In the genomic region with DNA sequence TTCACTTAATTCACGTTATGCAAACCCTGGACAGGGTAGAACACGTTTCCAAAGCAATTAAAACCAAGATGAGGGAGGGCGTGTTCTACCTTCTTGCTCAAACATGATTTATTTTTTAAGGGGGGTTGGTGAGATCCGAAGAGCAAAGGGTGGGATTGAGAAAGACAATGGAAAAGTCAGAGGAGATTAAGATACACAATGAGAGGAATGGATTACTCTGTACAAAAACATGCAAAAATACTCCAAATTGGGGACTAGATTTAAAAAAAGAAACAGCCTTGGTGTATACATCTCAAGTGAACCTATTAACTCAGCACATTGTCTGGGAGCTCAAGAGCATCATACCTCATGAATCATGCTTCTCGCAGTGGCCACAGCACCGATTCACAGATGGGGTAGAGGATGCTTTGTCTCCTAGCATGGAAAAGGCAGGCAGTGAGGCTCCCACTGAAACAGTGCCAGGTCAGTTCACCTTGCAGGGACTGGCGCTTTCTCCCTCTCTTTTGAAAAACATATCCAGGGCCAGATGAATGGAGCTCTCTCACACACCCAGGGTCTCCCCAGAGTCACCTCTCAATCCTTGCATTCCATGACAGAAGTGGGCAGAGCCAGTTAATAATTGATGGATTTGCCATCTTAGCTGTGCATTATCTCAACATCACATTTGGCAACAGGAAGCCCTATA, we compare ENCODE assay signal across 30 cellular contexts.
DNase-seq lines count a peak whose midpoint lies in the region; TF ChIP-seq lines count a peak whose summit lies in the region.
"Had no signal": no experiment of that assay in that cellular context is flagged by ENCODE, and none has a peak within 500 bp of the region (broad histone marks: within the 10 kb centered on the region; RNA-seq: fewer than 3 reads in every experiment).

No MANE protein-coding gene starts in this region.

- intact Hi-C loops in MCF 10A (cut with micrococcal nuclease), result no loop called here
- intact Hi-C loops in breast epithelium (cut with DNase I; ENCODE audit: low total_unique reads), result no loop called here
- intact Hi-C loops in head of caudate nucleus (cut with DNase I), result no loop called here

- no peaks in the 10 kb centered on the region for H4K20me1 ChIP-seq in SK-N-SH (ENCODE audit: insufficient read depth)

- no peak overlapping the region for H3K9ac ChIP-seq in SK-N-SH
- H3K9ac ChIP-seq: neural progenitor cell had no signal

- H3K79me2 ChIP-seq in SK-N-SH (ENCODE audit: insufficient read depth), result no peaks in the 10 kb centered on the region

- peaks cover 76% of the 10 kb centered on the region for H3K27me3 Mint-ChIP-seq in MCF 10A (ENCODE audit: insufficient read depth, unreplicated experiment)
- H3K27me3 Mint-ChIP-seq: activated CD4-positive, alpha-beta memory T cell treated with anti-CD3 and anti-CD28 coated beads for 36 hours had no signal

- no peak overlapping the region for H3K4me3 Mint-ChIP-seq in MCF 10A (ENCODE audit: unreplicated experiment)
- H3K4me3 Mint-ChIP-seq: activated CD4-positive, alpha-beta memory T cell treated with anti-CD3 and anti-CD28 coated beads for 36 hours; IgD-negative memory B cell; neural progenitor cell had no signal

- TF ChIP-seq POLR2A in breast epithelium (IDR thresholded peaks at IDR 0.05), result no peak

- H3K4me3 ChIP-seq in breast epithelium, result no peak overlapping the region
- no peak overlapping the region for H3K4me3 ChIP-seq in SK-N-SH (ENCODE audit: low read depth in 2 of 2, low read length in 1 of 2)
- no peak overlapping the region for H3K4me3 ChIP-seq in fibroblast of pulmonary artery (replicated peaks; ENCODE audit: low read depth, low read length)
- H3K4me3 ChIP-seq: neural progenitor cell, prostate gland, smooth muscle cell, stomach had no signal

- no peak overlapping the region for H3K4me2 ChIP-seq in SK-N-SH
- H3K4me2 ChIP-seq: neural progenitor cell, smooth muscle cell had no signal

- H3K9me3 Mint-ChIP-seq in MCF 10A (ENCODE audit: unreplicated experiment), result no peaks in the 10 kb centered on the region
- H3K9me3 Mint-ChIP-seq: neural progenitor cell had no signal

- POLR2A ChIA-PET in MCF 10A (lab: Yijun Ruan, JAX), result interaction anchor here (0.6 to 1.5 kb wide), 2 partner anchors 9 to 63 kb away, joined by 4 read pairs; no protein-coding TSS in a partner anchor
- POLR2A ChIA-PET in SK-N-SH (lab: Yijun Ruan, JAX), result no interaction called here

- CTCF ChIA-PET in MCF 10A (lab: Yijun Ruan, JAX) (interaction anchor here (0.6 kb wide), 1 partner anchor 146 kb away, joined by 3 read pairs; no protein-coding TSS in a partner anchor), SK-N-SH (lab: Yijun Ruan, JAX) (no interaction called here)

- no peaks in the 10 kb centered on the region for H3K36me3 Mint-ChIP-seq in MCF 10A (ENCODE audit: insufficient read depth, unreplicated experiment)
- H3K36me3 Mint-ChIP-seq: activated CD4-positive, alpha-beta memory T cell treated with anti-CD3 and anti-CD28 coated beads for 36 hours; neural progenitor cell had no signal

- H3K4me1 Mint-ChIP-seq in MCF 10A (ENCODE audit: insufficient read depth, unreplicated experiment), result no peaks in the 10 kb centered on the region
- H3K4me1 Mint-ChIP-seq: IgD-negative memory B cell had no signal

- no peak overlapping the region for H2AFZ ChIP-seq in SK-N-SH (ENCODE audit: low read depth)
- H2AFZ ChIP-seq: neural progenitor cell had no signal

- H3K9me2 ChIP-seq in SK-N-SH, result no peaks in the 10 kb centered on the region

- no peak for TF ChIP-seq EP300 in SK-N-SH (IDR thresholded peaks at IDR 0.05; ENCODE audit: borderline replicate concordance in 1 of 2, low read depth in 1 of 2, low read length in 1 of 2)

- BruUV-seq in MCF 10A (replicated peaks; lab: Mats Ljungman, UMichigan), result no TSS peak

- TF ChIP-seq CTCF in MCF 10A (IDR thresholded peaks at IDR 0.05; ENCODE audit: unreplicated experiment) (no peak), breast epithelium (IDR thresholded peaks at IDR 0.05) (no peak), SK-N-SH (IDR thresholded peaks at IDR 0.05) (no peak), fibroblast of pulmonary artery (IDR thresholded peaks at IDR 0.05; ENCODE audit: low read length, missing control alignments) (no peak), GM10266 (IDR thresholded peaks at IDR 0.05; ENCODE audit: control insufficient read depth, insufficient read depth, low read depth, missing control alignments) (no peak)

- DNase-seq in MCF 10A (ENCODE audit: unreplicated experiment), result peak; percentile 22
- DNase-seq in breast epithelium (ENCODE audit: low spot score in 2 of 2), result no peak
- no peak for DNase-seq in SK-N-SH
- DNase-seq in fibroblast of pulmonary artery (ENCODE audit: low read depth), result peak; percentile 37
- no peak for DNase-seq in COLO829 (ENCODE audit: low spot score)
- no peak for DNase-seq in GM10266 (ENCODE audit: extremely low spot score)
- DNase-seq in activated effector memory CD4-positive, alpha-beta T cell treated with Interleukin-2 at 50 U/mL for 16 hours, result no peak
- no peak for DNase-seq in head of caudate nucleus
- DNase-seq: 8988T; activated CD4-positive, alpha-beta memory T cell treated with anti-CD3 and anti-CD28 coated beads for 36 hours; activated naive CD4-positive, alpha-beta T cell treated with Interleukin-2 at 50 U/mL for 16 hours; activated T-cell treated with anti-CD3 and anti-CD28 coated beads for 4 hours; amygdala; Caco-2; cerebellar nuclear complex; effector CD4-positive, alpha-beta T cell; left ventricle myocardium superior; MM.1S; NCI-H146; NCI-H2171 treated with DMSO at 0.1 percent for 48 hours; NCI-H82; PC-3; stimulated activated CD4-positive, alpha-beta T cell treated with anti-CD3 and anti-CD28 coated beads, Interleukin-4, amount 100 ng/mL, for 1 hour; stomach; T-helper 2 cell had no signal

- peaks cover 4% of the 10 kb centered on the region for H3F3A ChIP-seq in SK-N-SH (replicated peaks; ENCODE audit: insufficient read depth)

- no peaks in the 10 kb centered on the region for H3K36me3 ChIP-seq in breast epithelium
- peaks cover 0 to 5% of the 10 kb centered on the region in 2 experiments for H3K36me3 ChIP-seq in SK-N-SH (replicated peaks in 1 of 2; ENCODE audit: control insufficient read depth in 1 of 2, insufficient read depth in 2 of 2, low read length in 1 of 2)
- H3K36me3 ChIP-seq: neural progenitor cell, prostate gland, stomach had no signal

- H3K27ac Mint-ChIP-seq in MCF 10A (ENCODE audit: low read depth, unreplicated experiment), result no peak overlapping the region
- H3K27ac Mint-ChIP-seq: activated CD4-positive, alpha-beta memory T cell treated with anti-CD3 and anti-CD28 coated beads for 36 hours; IgD-negative memory B cell; neural progenitor cell had no signal

- H3K4me1 ChIP-seq in breast epithelium (no peaks in the 10 kb centered on the region), SK-N-SH (ENCODE audit: control insufficient read depth in 1 of 2, insufficient read depth in 2 of 2, low read depth in 1 of 2, low read length in 1 of 2) (peaks cover 0 to 5% of the 10 kb centered on the region in 2 experiments; a peak in 1 of 4 replicates)
- H3K4me1 ChIP-seq: neural progenitor cell, prostate gland had no signal

- no peaks in the 10 kb centered on the region for H3K27me3 ChIP-seq in breast epithelium
- H3K27me3 ChIP-seq in SK-N-SH (ENCODE audit: insufficient read depth), result no peaks in the 10 kb centered on the region
- H3K27me3 ChIP-seq: neural progenitor cell, stomach had no signal

- H3K27ac ChIP-seq in breast epithelium (no peak overlapping the region), SK-N-SH (ENCODE audit: low read depth in 2 of 2, low read length in 1 of 2) (peak overlapping the region in 1 of 2 experiments; percentile 16; a peak in 1 of 4 replicates)
- H3K27ac ChIP-seq: HL-60, neural progenitor cell, prostate gland, stomach had no signal

- H3K9me3 ChIP-seq in breast epithelium (no peaks in the 10 kb centered on the region), SK-N-SH (no peaks in the 10 kb centered on the region)
- H3K9me3 ChIP-seq: prostate gland, stomach had no signal

- WGBS in SK-N-SH (ENCODE audit: low lambda C conversion rate), result 52% methylated on average over 6 of the region's 7 CpGs

- no peak for TF ChIP-seq RAD21 in SK-N-SH (IDR thresholded peaks at IDR 0.05; ENCODE audit: low read length)

TF ChIP-seq in SK-N-SH, 30 proteins besides CTCF, POLR2A, EP300 and RAD21 (continues in another document):
- TF ChIP-seq JUND (IDR thresholded peaks at IDR 0.05), result no peak
- no peak for TF ChIP-seq SMC3 (IDR thresholded peaks at IDR 0.05; ENCODE audit: low read depth, low read length)
- peak; percentile 39; the same call in 1 of the 2 replicates for TF ChIP-seq NFIC (IDR thresholded peaks at IDR 0.05; ENCODE audit: borderline replicate concordance)
- TF ChIP-seq, protein P1, sequence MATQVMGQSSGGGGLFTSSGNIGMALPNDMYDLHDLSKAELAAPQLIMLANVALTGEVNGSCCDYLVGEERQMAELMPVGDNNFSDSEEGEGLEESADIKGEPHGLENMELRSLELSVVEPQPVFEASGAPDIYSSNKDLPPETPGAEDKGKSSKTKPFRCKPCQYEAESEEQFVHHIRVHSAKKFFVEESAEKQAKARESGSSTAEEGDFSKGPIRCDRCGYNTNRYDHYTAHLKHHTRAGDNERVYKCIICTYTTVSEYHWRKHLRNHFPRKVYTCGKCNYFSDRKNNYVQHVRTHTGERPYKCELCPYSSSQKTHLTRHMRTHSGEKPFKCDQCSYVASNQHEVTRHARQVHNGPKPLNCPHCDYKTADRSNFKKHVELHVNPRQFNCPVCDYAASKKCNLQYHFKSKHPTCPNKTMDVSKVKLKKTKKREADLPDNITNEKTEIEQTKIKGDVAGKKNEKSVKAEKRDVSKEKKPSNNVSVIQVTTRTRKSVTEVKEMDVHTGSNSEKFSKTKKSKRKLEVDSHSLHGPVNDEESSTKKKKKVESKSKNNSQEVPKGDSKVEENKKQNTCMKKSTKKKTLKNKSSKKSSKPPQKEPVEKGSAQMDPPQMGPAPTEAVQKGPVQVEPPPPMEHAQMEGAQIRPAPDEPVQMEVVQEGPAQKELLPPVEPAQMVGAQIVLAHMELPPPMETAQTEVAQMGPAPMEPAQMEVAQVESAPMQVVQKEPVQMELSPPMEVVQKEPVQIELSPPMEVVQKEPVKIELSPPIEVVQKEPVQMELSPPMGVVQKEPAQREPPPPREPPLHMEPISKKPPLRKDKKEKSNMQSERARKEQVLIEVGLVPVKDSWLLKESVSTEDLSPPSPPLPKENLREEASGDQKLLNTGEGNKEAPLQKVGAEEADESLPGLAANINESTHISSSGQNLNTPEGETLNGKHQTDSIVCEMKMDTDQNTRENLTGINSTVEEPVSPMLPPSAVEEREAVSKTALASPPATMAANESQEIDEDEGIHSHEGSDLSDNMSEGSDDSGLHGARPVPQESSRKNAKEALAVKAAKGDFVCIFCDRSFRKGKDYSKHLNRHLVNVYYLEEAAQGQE (IDR thresholded peaks at IDR 0.05; ENCODE audit: low read depth, low read length), result no peak
- TF ChIP-seq FOSL2 (IDR thresholded peaks at IDR 0.05; ENCODE audit: borderline replicate concordance, low read depth), result peak; percentile 59
- TF ChIP-seq TCF12 (IDR thresholded peaks at IDR 0.05), result peak; percentile 57; the same call in 1 of the 2 replicates
- no peak for TF ChIP-seq YY1 (IDR thresholded peaks at IDR 0.05; ENCODE audit: low read depth)
- no peak for TF ChIP-seq SIN3A (IDR thresholded peaks at IDR 0.05; ENCODE audit: borderline replicate concordance, low read depth, low read length)

Comparison
In these comparisons a context has a peak if more than half of its experiments do, and no peak if none do; other contexts are left out.
1. DNase-seq: peak in MCF 10A (single experiment) and fibroblast of pulmonary artery (single experiment); none in breast epithelium (0 of 2), SK-N-SH (single experiment), COLO829 (single experiment), GM10266 (single experiment), activated effector memory CD4-positive, alpha-beta T cell treated with Interleukin-2 at 50 U/mL for 16 hours (single experiment) and head of caudate nucleus (0 of 42).